ENCODE assay signal across 8 cellular contexts in the genomic region with DNA sequence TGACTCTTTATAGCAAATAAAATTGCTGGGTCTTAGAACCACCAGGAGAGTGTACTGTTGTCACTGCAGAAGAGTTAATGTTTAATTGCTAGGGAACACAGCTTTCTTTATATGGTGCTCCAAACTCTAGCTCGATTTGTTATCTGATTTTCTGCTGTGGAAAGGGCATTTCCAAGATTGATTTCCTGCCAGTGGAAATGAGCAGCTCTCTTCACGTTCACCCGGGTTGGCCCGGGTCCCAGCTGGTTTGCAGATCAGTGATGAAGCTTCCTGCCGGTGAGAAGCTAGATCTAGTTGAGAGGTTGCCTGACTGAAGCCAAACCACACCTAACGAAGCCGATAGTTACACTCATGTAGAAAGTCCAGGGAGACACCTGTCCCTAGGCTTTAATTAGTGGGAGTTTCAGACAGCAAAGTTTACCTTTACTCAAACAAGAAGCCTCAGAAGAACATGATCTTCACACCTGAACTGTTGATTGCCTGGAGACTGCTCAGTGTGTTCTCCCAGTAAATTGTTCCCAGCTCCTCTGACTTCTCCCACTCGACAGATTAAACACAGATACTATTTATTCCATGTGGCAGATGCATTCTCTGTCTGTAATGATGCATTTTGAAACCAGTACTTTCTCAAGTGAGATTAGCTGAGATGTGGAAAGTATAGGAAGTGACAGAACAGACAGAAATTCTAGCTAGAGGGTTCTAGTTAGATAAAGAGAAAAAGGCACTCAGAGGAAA. TPM values are rescaled to one million over a fixed set of nuclear protein-coding genes. Genes with fewer than 3 reads are reported as not detected.
DNase-seq lines count a peak whose midpoint lies in the region; ATAC-seq and TF ChIP-seq lines count a peak whose summit lies in the region.

No MANE protein-coding gene starts in this region.

- peak overlapping the region; percentile 51; the same call in 1 of the 2 replicates for H3K9ac ChIP-seq in OCI-LY3 (ENCODE audit: low read length)

- H3K4me3 Mint-ChIP-seq in CD8-positive, alpha-beta T cell, result peak overlapping the region; percentile 83
- H3K4me3 Mint-ChIP-seq in activated naive CD4-positive, alpha-beta T cell treated with anti-CD3 and anti-CD28 coated beads for 36 hours, result peak overlapping the region; percentile 14

- peaks cover 11% of the 10 kb centered on the region for H3K36me3 Mint-ChIP-seq in CD8-positive, alpha-beta T cell
- H3K36me3 Mint-ChIP-seq in activated naive CD4-positive, alpha-beta T cell treated with anti-CD3 and anti-CD28 coated beads for 36 hours (ENCODE audit: low read depth), result peaks cover 6% of the 10 kb centered on the region

- TF ChIP-seq CTCF in CD8-positive, alpha-beta T cell (IDR thresholded peaks at IDR 0.05), result peak; percentile 30
- TF ChIP-seq CTCF in OCI-LY3 (IDR thresholded peaks at IDR 0.05; ENCODE audit: low read depth, low read length), result peak; percentile 27

- H3K4me2 ChIP-seq in OCI-LY3 (ENCODE audit: low read length), result peak overlapping the region; percentile 78

- H4K20me1 ChIP-seq in OCI-LY3 (ENCODE audit: insufficient read depth, low read length), result no peaks in the 10 kb centered on the region

- intact Hi-C loops in CD8-positive, alpha-beta T cell (cut with DNase I, micrococcal nuclease), result loop anchor here (1.0 to 10.0 kb wide), 8 partner anchors 10 to 605 kb away; partner anchors contain the start of genes EFHC1 (in 2 of the 2), PAQR8 (in 2 of the 2), GSTA4 (in 1 of the 2) and MCM3 (in 1 of the 2)
- intact Hi-C loops in activated naive CD4-positive, alpha-beta T cell treated with anti-CD3 and anti-CD28 coated beads for 36 hours (cut with micrococcal nuclease), result loop anchor here (1.0 to 10.0 kb wide), 11 partner anchors 7 to 1035 kb away; partner anchors contain the start of genes EFHC1 and MCM3

- POLR2A ChIA-PET in CD8-positive, alpha-beta T cell (lab: Charles Lee), result interaction anchor here (0.6 to 5.3 kb wide), 19 partner anchors 8 to 186 kb away, joined by 3 to 47 read pairs (median 4); partner anchors contain the start of genes EFHC1, MCM3 and PAQR8

- H3K36me3 ChIP-seq in CD8-positive, alpha-beta T cell (ENCODE audit: insufficient read depth, low read length), result no peaks in the 10 kb centered on the region
- peaks cover 19% of the 10 kb centered on the region for H3K36me3 ChIP-seq in OCI-LY3 (replicated peaks; ENCODE audit: low read depth, low read length)

- peak overlapping the region; percentile 78 for H3K27ac ChIP-seq in CD8-positive, alpha-beta T cell (ENCODE audit: low read depth, low read length)
- peak overlapping the region; percentile 60 for H3K27ac ChIP-seq in OCI-LY3 (ENCODE audit: low read length)

- H3K79me2 ChIP-seq in OCI-LY3 (ENCODE audit: low read length), result no peaks in the 10 kb centered on the region; the same call in 1 of the 2 replicates

- H3K9me3 Mint-ChIP-seq in CD8-positive, alpha-beta T cell, result no peaks in the 10 kb centered on the region
- no peaks in the 10 kb centered on the region for H3K9me3 Mint-ChIP-seq in activated naive CD4-positive, alpha-beta T cell treated with anti-CD3 and anti-CD28 coated beads for 36 hours

- peaks cover 86% of the 10 kb centered on the region for H3K4me1 Mint-ChIP-seq in CD8-positive, alpha-beta T cell (ENCODE audit: low read depth)
- peaks cover 75% of the 10 kb centered on the region for H3K4me1 Mint-ChIP-seq in activated naive CD4-positive, alpha-beta T cell treated with anti-CD3 and anti-CD28 coated beads for 36 hours (ENCODE audit: low read depth)

- no peaks in the 10 kb centered on the region for H3K27me3 Mint-ChIP-seq in CD8-positive, alpha-beta T cell (ENCODE audit: low read depth)
- H3K27me3 Mint-ChIP-seq in activated naive CD4-positive, alpha-beta T cell treated with anti-CD3 and anti-CD28 coated beads for 36 hours (ENCODE audit: low read depth), result no peaks in the 10 kb centered on the region

- peak overlapping the region; percentile 44 for H3K4me3 ChIP-seq in CD8-positive, alpha-beta T cell (ENCODE audit: low read depth, low read length)
- peak overlapping the region; percentile 65 for H3K4me3 ChIP-seq in OCI-LY3 (ENCODE audit: low read length)

- no peak overlapping the region for H2AFZ ChIP-seq in OCI-LY3 (ENCODE audit: low read depth, low read length)

- CTCF ChIA-PET in CD8-positive, alpha-beta T cell (lab: Charles Lee), result interaction anchor here (0.7 to 9.3 kb wide), 25 partner anchors 8 to 273 kb away, joined by 3 to 68 read pairs (median 6); partner anchors contain the start of genes EFHC1, MCM3 and PAQR8
- CTCF ChIA-PET in activated naive CD4-positive, alpha-beta T cell treated with anti-CD3 and anti-CD28 coated beads for 36 hours (lab: Charles Lee), result interaction anchor here (0.7 to 6.4 kb wide), 17 partner anchors 9 to 262 kb away, joined by 3 to 52 read pairs (median 4); partner anchors contain the start of genes MCM3 and PAQR8

- H3K9me3 ChIP-seq in CD8-positive, alpha-beta T cell (ENCODE audit: low read length), result no peaks in the 10 kb centered on the region
- no peaks in the 10 kb centered on the region for H3K9me3 ChIP-seq in OCI-LY3 (ENCODE audit: insufficient read depth, low read length)

- peak; percentile 39 for ATAC-seq in CD8-positive, alpha-beta T cell
- ATAC-seq in GM19043 (IDR thresholded peaks at IDR 0.05; ENCODE audit: low read depth, unreplicated experiment) (peak; percentile 54), HG03135 (IDR thresholded peaks at IDR 0.05; ENCODE audit: unreplicated experiment) (peak; percentile 63)
- ATAC-seq in stimulated activated naive CD8-positive, alpha-beta T cell treated with anti-CD3 and anti-CD28 coated beads, Interleukin-15, Interleukin-2, amounts not matched to agents 100 U/mL and 50 U/mL, for 24 hours, result peak; percentile 56

- H3K27ac Mint-ChIP-seq in CD8-positive, alpha-beta T cell, result peak overlapping the region; percentile 98
- peak overlapping the region; percentile 81 for H3K27ac Mint-ChIP-seq in activated naive CD4-positive, alpha-beta T cell treated with anti-CD3 and anti-CD28 coated beads for 36 hours

- peak in 6 of 7 experiments; percentile 37 to 73 (median 62) for DNase-seq in CD8-positive, alpha-beta T cell
- DNase-seq in activated naive CD4-positive, alpha-beta T cell treated with anti-CD3 and anti-CD28 coated beads for 36 hours, result peak; percentile 79
- DNase-seq in inferior parietal cortex (ENCODE audit: extremely low spot score), result peak; percentile 51
- peak; percentile 56 for DNase-seq in stimulated activated naive CD8-positive, alpha-beta T cell treated with anti-CD3 and anti-CD28 coated beads, Interleukin-15, Interleukin-2, amounts not matched to agents 100 U/mL and 50 U/mL, for 24 hours
- no peak for DNase-seq in NCI-H128 (lab: John Stamatoyannopoulos, UW; ENCODE audit: unreplicated experiment)

- peaks cover 71% of the 10 kb centered on the region for H3K4me1 ChIP-seq in CD8-positive, alpha-beta T cell (ENCODE audit: insufficient read depth, low read length)
- H3K4me1 ChIP-seq in OCI-LY3 (ENCODE audit: low read length), result peaks cover 52% of the 10 kb centered on the region

- no peaks in the 10 kb centered on the region for H3K27me3 ChIP-seq in CD8-positive, alpha-beta T cell (ENCODE audit: insufficient read depth, low read length)
- H3K27me3 ChIP-seq in OCI-LY3 (ENCODE audit: low read depth, low read length), result no peaks in the 10 kb centered on the region

RNA-seq across cellular contexts. Expression of gene PAQR8, which starts 27.8 kb away (rescaled TPM):
- total RNA-seq in CD8-positive, alpha-beta T cell, result 1 to 10 TPM; 1.8 to 2.2 TPM
- total RNA-seq in activated naive CD4-positive, alpha-beta T cell treated with anti-CD3 and anti-CD28 coated beads for 36 hours, result 1 to 10 TPM; 6.8 to 9.2 TPM

RNA-seq across cellular contexts. Expression of gene EFHC1, which starts 30.3 kb away (rescaled TPM):
- total RNA-seq in CD8-positive, alpha-beta T cell, result 1 to 10 TPM; 5.1 to 6.9 TPM
- total RNA-seq in activated naive CD4-positive, alpha-beta T cell treated with anti-CD3 and anti-CD28 coated beads for 36 hours, result 1 to 10 TPM; 1.2 to 3.1 TPM
